16 cellular contexts compared by ENCODE assay signal in the genomic region with DNA sequence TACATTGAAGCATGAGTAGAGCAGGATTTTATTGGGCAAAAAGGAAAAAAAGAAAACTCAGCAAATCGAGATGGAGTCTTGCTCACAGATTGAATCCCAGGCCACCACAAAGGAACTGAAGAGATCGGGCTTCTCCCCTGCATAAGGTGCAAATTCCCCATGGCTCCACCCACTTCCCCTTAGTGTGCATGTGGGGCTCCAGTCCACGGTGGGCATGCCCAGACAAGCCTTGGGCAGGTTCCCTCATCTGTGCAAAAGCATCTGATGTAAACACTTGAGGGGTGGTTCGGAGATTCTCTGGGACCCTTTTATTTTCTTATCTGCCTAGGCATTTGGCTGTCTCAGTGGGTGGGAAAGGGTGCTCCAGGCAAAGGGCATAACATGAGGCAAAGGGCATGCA.
DNase-seq lines count a peak whose midpoint lies in the region; ATAC-seq and TF ChIP-seq lines count a peak whose summit lies in the region.
"Had no signal": no experiment of that assay in that cellular context is flagged by ENCODE, and none has a peak within 500 bp of the region (broad histone marks: within the 10 kb centered on the region; RNA-seq: fewer than 3 reads in every experiment).

No MANE protein-coding gene starts in this region.

- no peaks in the 10 kb centered on the region for H3K9me3 Mint-ChIP-seq in Calu3 (ENCODE audit: low read depth, unreplicated experiment)

- TF ChIP-seq CTCF in Calu3 (IDR thresholded peaks at IDR 0.05; ENCODE audit: unreplicated experiment) (no peak), foreskin keratinocyte (conservative IDR thresholded peaks at IDR 0.05) (no peak)

- no peaks in the 10 kb centered on the region for H3K27me3 ChIP-seq in foreskin keratinocyte
- H3K27me3 ChIP-seq: ascending aorta, sigmoid colon, suprapubic skin had no signal

- no peaks in the 10 kb centered on the region for H3K27me3 Mint-ChIP-seq in Calu3 (ENCODE audit: unreplicated experiment)

- peaks cover 81% of the 10 kb centered on the region for H3K36me3 Mint-ChIP-seq in Calu3 (ENCODE audit: insufficient read depth, unreplicated experiment)

- no TSS peak for BruUV-seq in Calu3 (replicated peaks; lab: Mats Ljungman, UMichigan)

- CTCF ChIA-PET in Calu3 (lab: Charles Lee): no interaction called here

- peaks cover 38% of the 10 kb centered on the region for H3K4me1 Mint-ChIP-seq in Calu3 (ENCODE audit: low read depth, unreplicated experiment)

- DNase-seq in Calu3 (no peak), NCI-H69 (lab: John Stamatoyannopoulos, UW) (peak; percentile 42), foreskin keratinocyte (no peak), SIG-M5 treated with dmso at 0.1 percent for 504 hours (lab: John Stamatoyannopoulos, UW; ENCODE audit: unreplicated experiment) (no peak), NCI-H82 (lab: John Stamatoyannopoulos, UW) (no peak)
- DNase-seq: activated effector memory CD4-positive, alpha-beta T cell treated with Interleukin-2 at 50 U/mL for 16 hours; NCI-H146; NCI-H510A; sigmoid colon; stimulated activated CD4-positive, alpha-beta T cell treated with anti-CD3 and anti-CD28 coated beads, Interleukin-2, amount 100 ng/mL, for 24 hours had no signal

- H3K4me3 Mint-ChIP-seq in Calu3 (ENCODE audit: low read depth, unreplicated experiment): no peak overlapping the region

- ATAC-seq in GM18907 (IDR thresholded peaks at IDR 0.05; ENCODE audit: unreplicated experiment) (peak; percentile 53), foreskin keratinocyte (peak; percentile 50), GM19452 (IDR thresholded peaks at IDR 0.05; ENCODE audit: unreplicated experiment) (no peak)
- ATAC-seq: K562 had no signal

- no peaks in the 10 kb centered on the region for H3K4me1 ChIP-seq in foreskin keratinocyte
- H3K4me1 ChIP-seq: ascending aorta, HAP-1, sigmoid colon, suprapubic skin had no signal

- H3K27ac Mint-ChIP-seq in Calu3 (ENCODE audit: unreplicated experiment): peak overlapping the region; percentile 80

- intact Hi-C loops in Calu3 (cut with micrococcal nuclease; ENCODE audit: unreplicated experiment): no loop called here

- no peak overlapping the region for H3K27ac ChIP-seq in foreskin keratinocyte
- H3K27ac ChIP-seq: ascending aorta, sigmoid colon, suprapubic skin had no signal
